ENCODE assay signal across 8 cellular contexts in genomic region chr6:142944126-142945066, GRCh38. TPM values are rescaled to one million over a fixed set of nuclear protein-coding genes. Genes with fewer than 3 reads are reported as not detected.
DNase-seq lines count a peak whose midpoint lies in the region; ATAC-seq lines count a peak whose summit lies in the region.

No MANE protein-coding gene starts in this region.

- peaks cover 18% of the 10 kb centered on the region for H3K27me3 Mint-ChIP-seq in CD4-positive, CD25-positive, alpha-beta regulatory T cell

- peaks cover 0 to 2% (median 0%) of the 10 kb centered on the region in 7 donors for H3K9me3 Mint-ChIP-seq in CD4-positive, CD25-positive, alpha-beta regulatory T cell

- H3K36me3 ChIP-seq in CD4-positive, CD25-positive, alpha-beta regulatory T cell (ENCODE audit: control insufficient read depth, insufficient read depth, low read length): no peaks in the 10 kb centered on the region

- no peaks in the 10 kb centered on the region for H3K36me3 Mint-ChIP-seq in CD4-positive, CD25-positive, alpha-beta regulatory T cell

- peak overlapping the region; percentile 98 to 100 (median 99) for H3K27ac Mint-ChIP-seq in CD4-positive, CD25-positive, alpha-beta regulatory T cell

- no peaks in the 10 kb centered on the region for H3K27me3 ChIP-seq in CD4-positive, CD25-positive, alpha-beta regulatory T cell (ENCODE audit: control insufficient read depth, insufficient read depth, low read length)

- peak overlapping the region; percentile 95 for H3K4me3 ChIP-seq in CD4-positive, CD25-positive, alpha-beta regulatory T cell (ENCODE audit: low read depth, low read length)

- H3K4me1 ChIP-seq in CD4-positive, CD25-positive, alpha-beta regulatory T cell (ENCODE audit: control insufficient read depth, insufficient read depth, low read length, poor library complexity, severe bottlenecking): peaks cover 53% of the 10 kb centered on the region

- H3K9me3 ChIP-seq in CD4-positive, CD25-positive, alpha-beta regulatory T cell (ENCODE audit: control insufficient read depth in 2 of 2, low read length in 2 of 2): no peaks in the 10 kb centered on the region

- H3K4me3 Mint-ChIP-seq in CD4-positive, CD25-positive, alpha-beta regulatory T cell: peak overlapping the region; percentile 99 to 100 (median 100)

- DNase-seq in CD4-positive, CD25-positive, alpha-beta regulatory T cell: peak; percentile 87 to 90 (median 90)
- DNase-seq in NCI-H446 treated with DMSO at 0.1 percent for 48 hours (lab: John Stamatoyannopoulos, UW): peak; percentile 48
- peak; percentile 96 for DNase-seq in activated CD8-positive, alpha-beta memory T cell treated with anti-CD3 and anti-CD28 coated beads for 24 hours
- DNase-seq in effector CD4-positive, alpha-beta T cell: peak; percentile 91
- peak; percentile 70 for DNase-seq in medulla oblongata (ENCODE audit: extremely low spot score)
- peak; percentile 93 for DNase-seq in stimulated activated CD8-positive, alpha-beta memory T cell treated with anti-CD3 and anti-CD28 coated beads, Interleukin-12 subunit alpha, Interleukin-12 subunit beta, amount 100 ng/mL, for 1 hour (ENCODE audit: low read depth)
- DNase-seq in NCI-H1092 (lab: John Stamatoyannopoulos, UW): no peak

- H3K27ac ChIP-seq in CD4-positive, CD25-positive, alpha-beta regulatory T cell (ENCODE audit: insufficient read depth, low read length, poor library complexity, severe bottlenecking): peak overlapping the region; percentile 99

- H3K4me1 Mint-ChIP-seq in CD4-positive, CD25-positive, alpha-beta regulatory T cell: peaks cover 26 to 59% (median 43%) of the 10 kb centered on the region in 4 donors

- peak; percentile 62 to 63 for ATAC-seq in CD4-positive, CD25-positive, alpha-beta regulatory T cell (ENCODE audit: low read depth in 2 of 2)
- peak; percentile 4 for ATAC-seq in GM21723 (IDR thresholded peaks at IDR 0.05; ENCODE audit: unreplicated experiment)

RNA-seq across cellular contexts. Expression of gene HIVEP2, which starts 0.6 kb away (rescaled TPM):
- 76.7 TPM for total RNA-seq in CD4-positive, CD25-positive, alpha-beta regulatory T cell
- polyA plus RNA-seq in CD4-positive, CD25-positive, alpha-beta regulatory T cell: 10 to 100 TPM in 3 of 4 donors, 1 to 10 TPM in 1; 9.7 to 12.5 (median 11.8) TPM
